ENCODE assay signal across 18 cellular contexts in the genomic region with DNA sequence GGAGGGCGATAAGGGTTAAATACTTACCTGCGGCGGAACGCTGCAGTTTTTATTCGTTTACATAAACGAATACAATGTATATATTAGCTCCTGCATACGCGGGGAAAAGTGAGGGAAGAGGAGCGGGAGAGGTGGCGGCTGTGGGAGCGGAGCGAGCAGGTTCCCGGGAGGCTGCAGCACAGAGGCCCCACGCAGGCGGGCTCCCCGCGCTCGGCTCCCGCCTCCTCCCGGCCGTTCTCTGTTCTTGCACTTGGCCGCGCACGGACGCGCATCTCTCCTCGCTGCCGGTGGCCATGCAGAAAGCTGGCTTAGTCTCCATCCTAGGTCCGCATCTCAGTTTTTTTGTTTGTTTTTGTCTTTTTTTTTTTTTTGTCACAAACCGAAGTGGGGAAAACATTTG.
DNase-seq lines count a peak whose midpoint lies in the region; ATAC-seq, FAIRE-seq and TF ChIP-seq lines count a peak whose summit lies in the region.
"Had no signal": no experiment of that assay in that cellular context is flagged by ENCODE, and none has a peak within 500 bp of the region (broad histone marks: within the 10 kb centered on the region; RNA-seq: fewer than 3 reads in every experiment).

No MANE protein-coding gene starts in this region.

- no peak for TF ChIP-seq CTCF in mucosa of descending colon (IDR thresholded peaks at IDR 0.05)
- TF ChIP-seq CTCF in D721Med (IDR thresholded peaks at IDR 0.05; ENCODE audit: insufficient read depth, missing control alignments) = no peak

- DNase-seq in NCI-H510A treated with DMSO at 0.1 percent for 48 hours (lab: John Stamatoyannopoulos, UW) (peak; percentile 26), NCI-H510A (lab: John Stamatoyannopoulos, UW) (no peak), RPMI8226 (peak; percentile 13), mucosa of descending colon (no peak), D341Med (ENCODE audit: low spot score) (no peak), D721Med (ENCODE audit: insufficient read length, low spot score) (no peak)
- DNase-seq: CD4-positive, alpha-beta memory T cell; DMS 273 treated with DMSO at 0.1 percent for 48 hours; DMS53; DND-41; EL; H9 had no signal

- no peaks in the 10 kb centered on the region for H3K36me3 ChIP-seq in mucosa of descending colon (ENCODE audit: low read depth)
- H3K36me3 ChIP-seq: BLaER1 had no signal

- intact Hi-C loops in mucosa of descending colon (cut with DNase I, micrococcal nuclease) = no loop called here

- no peak for FAIRE-seq in D721Med (lab: Jason Lieb, UNC)
- FAIRE-seq: A549, G401.6, GM12892, H1 had no signal

- H3K4me1 ChIP-seq in mucosa of descending colon (ENCODE audit: low read depth) = no peaks in the 10 kb centered on the region
- H3K4me1 ChIP-seq: A549 had no signal

- H3K4me3 ChIP-seq in mucosa of descending colon = no peak overlapping the region
- H3K4me3 ChIP-seq: A549, BLaER1 had no signal

- ATAC-seq in mucosa of descending colon (peak; percentile 65), HG02798 (IDR thresholded peaks at IDR 0.05; ENCODE audit: poor library complexity, unreplicated experiment) (no peak)
- ATAC-seq: A549 had no signal

- no peaks in the 10 kb centered on the region for H3K9me3 ChIP-seq in mucosa of descending colon
- H3K9me3 ChIP-seq: A549 had no signal

Comparison
In these comparisons a context has a peak if more than half of its experiments do, and no peak if none do; other contexts are left out.
1. DNase-seq: peak in NCI-H510A treated with DMSO at 0.1 percent for 48 hours (single experiment) and RPMI8226 (single experiment); none in NCI-H510A (single experiment), mucosa of descending colon (0 of 3), D341Med (single experiment) and D721Med (single experiment).